15 cellular contexts compared by ENCODE assay signal in the genomic region with DNA sequence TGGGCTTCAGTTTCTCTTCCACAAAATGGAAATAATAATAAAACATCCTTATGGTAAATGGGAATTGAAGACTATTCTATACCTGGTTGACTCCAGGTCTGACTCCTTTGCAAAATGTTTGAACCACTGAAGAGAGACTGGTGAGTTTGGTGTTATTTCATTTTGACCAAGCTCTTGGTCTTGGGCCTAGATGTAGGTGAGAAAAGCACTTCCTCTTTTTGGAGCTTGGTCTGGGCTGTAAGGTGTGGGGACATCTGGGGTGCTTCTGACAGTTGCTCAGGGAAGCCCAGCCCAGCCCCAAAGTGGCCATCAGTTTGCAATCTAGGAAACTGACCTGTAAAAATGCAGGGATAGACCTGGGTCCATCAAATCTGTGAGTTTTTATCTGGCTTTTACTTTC. TPM values are rescaled to one million over a fixed set of nuclear protein-coding genes. Genes with fewer than 3 reads are reported as not detected.
DNase-seq lines count a peak whose midpoint lies in the region; ATAC-seq and TF ChIP-seq lines count a peak whose summit lies in the region.
"Had no signal": no experiment of that assay in that cellular context is flagged by ENCODE, and none has a peak within 500 bp of the region (broad histone marks: within the 10 kb centered on the region; RNA-seq: fewer than 3 reads in every experiment).

No MANE protein-coding gene starts in this region.

- ATAC-seq in GM18505 (IDR thresholded peaks at IDR 0.05; ENCODE audit: unreplicated experiment), result peak; percentile 81
- peak; percentile 83 for ATAC-seq in GM19467 (IDR thresholded peaks at IDR 0.05; ENCODE audit: unreplicated experiment)
- ATAC-seq in HG02884 (IDR thresholded peaks at IDR 0.05; ENCODE audit: unreplicated experiment), result peak; percentile 71
- ATAC-seq in HG03521 (IDR thresholded peaks at IDR 0.05; ENCODE audit: unreplicated experiment), result peak; percentile 73
- no peak for ATAC-seq in activated CD4-positive, CD25-positive, alpha-beta regulatory T cell treated with anti-CD3 and anti-CD28 coated beads, Interleukin-2, amount 50 U/mL, for 24 hours

- TF ChIP-seq POLR2A in GM18505 (IDR thresholded peaks at IDR 0.05; ENCODE audit: borderline replicate concordance, extremely low read depth, insufficient read depth, insufficient read length) (no peak), lower leg skin (IDR thresholded peaks at IDR 0.05) (no peak)

- no peak for TF ChIP-seq CTCF in lower leg skin (IDR thresholded peaks at IDR 0.05)

- H3K4me3 ChIP-seq in lower leg skin (ENCODE audit: low read depth, poor library complexity, severe bottlenecking), result no peak overlapping the region
- H3K4me3 ChIP-seq: neural progenitor cell had no signal

- intact Hi-C loops in lower leg skin (cut with DNase I; ENCODE audit: low total_unique reads), result no loop called here

- DNase-seq in effector CD8-positive, alpha-beta T cell (lab: John Stamatoyannopoulos, UW), result no peak
- no peak for DNase-seq in KG1 (lab: John Stamatoyannopoulos, UW)
- no peak for DNase-seq in lower leg skin (ENCODE audit: low spot score in 2 of 2)
- DNase-seq: activated CD4-positive, alpha-beta T cell treated with anti-CD3 and anti-CD28 coated beads, Interleukin-2, amount 50 U/mL, for 1 hour; cortex of kidney; HFFc6; NCI-H1092 had no signal

RNA-seq across cellular contexts. Expression of a gene that starts 26.8 kb away (rescaled TPM):
- total RNA-seq in lower leg skin, result 10 to 100 TPM; 48.3 to 73.6 (median 62.7) TPM
- total RNA-seq: frontal cortex, G401 had no signal

Comparison
In these comparisons a context has a peak if more than half of its experiments do, and no peak if none do; other contexts are left out.
1. ATAC-seq: peak in GM18505 (single experiment), GM19467 (single experiment), HG02884 (single experiment) and HG03521 (single experiment); none in activated CD4-positive, CD25-positive, alpha-beta regulatory T cell treated with anti-CD3 and anti-CD28 coated beads, Interleukin-2, amount 50 U/mL, for 24 hours (0 of 2).